Comparison of ENCODE assay signal across 17 cellular contexts in the genomic region with DNA sequence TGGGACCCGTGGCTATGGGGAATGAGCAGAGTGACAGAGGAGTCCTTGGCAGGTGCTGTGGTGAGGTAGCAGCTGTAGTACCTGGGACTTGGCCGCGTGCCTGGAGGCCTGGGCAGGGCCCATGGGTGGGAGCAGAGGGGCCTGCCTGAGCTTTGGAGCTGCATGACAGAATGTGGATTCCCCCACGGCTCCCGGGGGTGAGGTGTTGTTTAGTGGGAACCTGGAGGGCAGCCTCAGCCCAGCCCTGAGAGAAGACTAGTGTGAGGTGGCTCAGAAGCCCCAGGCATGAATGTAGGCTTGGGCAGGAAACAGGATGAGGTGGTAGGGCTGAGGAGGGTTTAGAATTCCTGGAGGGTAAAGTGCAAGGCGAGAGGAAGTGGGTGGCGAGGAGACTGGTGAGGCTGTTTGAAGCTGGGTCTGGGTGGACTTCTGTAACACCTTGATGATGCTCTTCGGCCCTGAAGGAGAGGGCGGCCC.
A peak's percentile ranks its signal among the peaks of the same experiment; 100 is the strongest.
DNase-seq lines count a peak whose midpoint lies in the region; ATAC-seq and TF ChIP-seq lines count a peak whose summit lies in the region.
"Had no signal": no experiment of that assay in that cellular context is flagged by ENCODE, and none has a peak within 500 bp of the region (broad histone marks: within the 10 kb centered on the region; RNA-seq: fewer than 3 reads in every experiment).

No MANE protein-coding gene starts in this region.

- no peak for ATAC-seq in body of pancreas
- no peak for ATAC-seq in stimulated activated effector memory CD8-positive, alpha-beta T cell treated with anti-CD3 and anti-CD28 coated beads, Interleukin-12 subunit alpha, Interleukin-12 subunit beta, amount 100 ng/mL, for 72 hours
- ATAC-seq: lower lobe of right lung had no signal

- peaks cover 5% of the 10 kb centered on the region for H3K36me3 Mint-ChIP-seq in stimulated activated effector memory CD8-positive, alpha-beta T cell treated with anti-CD3 and anti-CD28 coated beads, Interleukin-12 subunit alpha, Interleukin-12 subunit beta, amount 100 ng/mL, for 72 hours

- H3K4me1 Mint-ChIP-seq in stimulated activated effector memory CD8-positive, alpha-beta T cell treated with anti-CD3 and anti-CD28 coated beads, Interleukin-12 subunit alpha, Interleukin-12 subunit beta, amount 100 ng/mL, for 72 hours = peaks cover 37% of the 10 kb centered on the region

- TF ChIP-seq POLR2A in body of pancreas (IDR thresholded peaks at IDR 0.05) (no peak), spleen (IDR thresholded peaks at IDR 0.05) (no peak)

- no peak overlapping the region for H3K4me3 Mint-ChIP-seq in stimulated activated effector memory CD8-positive, alpha-beta T cell treated with anti-CD3 and anti-CD28 coated beads, Interleukin-12 subunit alpha, Interleukin-12 subunit beta, amount 100 ng/mL, for 72 hours

- H3K9me3 ChIP-seq in body of pancreas = no peaks in the 10 kb centered on the region
- H3K9me3 ChIP-seq in spleen = no peaks in the 10 kb centered on the region
- H3K9me3 ChIP-seq: lower lobe of right lung had no signal

- intact Hi-C loops in body of pancreas (cut with DNase I) (no loop called here), spleen (cut with DNase I; ENCODE audit: low total_unique reads) (no loop called here)

- H3K27ac ChIP-seq in body of pancreas (no peak overlapping the region), spleen (no peak overlapping the region)
- H3K27ac ChIP-seq: epithelial cell of prostate, lower lobe of right lung, RWPE1 had no signal

- 55 to 66% methylated on average over 9 of the region's 9 CpGs for WGBS in body of pancreas, 2 donors
- WGBS in spleen, 5 donors = 78 to 84% (median 81%) methylated on average over 9 of the region's 9 CpGs

- no peak for TF ChIP-seq CTCF in body of pancreas (IDR thresholded peaks at IDR 0.05)
- no peak for TF ChIP-seq CTCF in spleen (IDR thresholded peaks at IDR 0.05 in 8 of 11, conservative IDR thresholded peaks at IDR 0.05 in 3 of 11)

- peak overlapping the region; percentile 23 for H3K27ac Mint-ChIP-seq in stimulated activated effector memory CD8-positive, alpha-beta T cell treated with anti-CD3 and anti-CD28 coated beads, Interleukin-12 subunit alpha, Interleukin-12 subunit beta, amount 100 ng/mL, for 72 hours

- no peaks in the 10 kb centered on the region for H3K36me3 ChIP-seq in body of pancreas (replicated peaks in 1 of 2; ENCODE audit: insufficient read depth in 1 of 2, low read depth in 2 of 2)
- no peaks in the 10 kb centered on the region for H3K36me3 ChIP-seq in spleen
- H3K36me3 ChIP-seq: lower lobe of right lung had no signal

- no peaks in the 10 kb centered on the region for H3K9me3 Mint-ChIP-seq in stimulated activated effector memory CD8-positive, alpha-beta T cell treated with anti-CD3 and anti-CD28 coated beads, Interleukin-12 subunit alpha, Interleukin-12 subunit beta, amount 100 ng/mL, for 72 hours

- H3K4me3 ChIP-seq in body of pancreas (no peak overlapping the region), spleen (no peak overlapping the region)
- H3K4me3 ChIP-seq: lower lobe of right lung had no signal

- H3K4me1 ChIP-seq in body of pancreas (peaks cover 6% of the 10 kb centered on the region), spleen (peaks cover 0 to 29% (median 16%) of the 10 kb centered on the region in 6 donors)
- H3K4me1 ChIP-seq: lower lobe of right lung had no signal

- peak; percentile 67 for DNase-seq in NCI-H2107 treated with DMSO at 0.1 percent for 48 hours (lab: John Stamatoyannopoulos, UW; ENCODE audit: unreplicated experiment)
- no peak for DNase-seq in NCI-H2107 (lab: John Stamatoyannopoulos, UW)
- peak; percentile 87 for DNase-seq in NCI-H2029 treated with DMSO at 0.1 percent for 48 hours (lab: John Stamatoyannopoulos, UW)
- peak in 3 of 4 donors; percentile 22 to 46 (median 28) for DNase-seq in body of pancreas
- no peak for DNase-seq in stimulated activated effector memory CD8-positive, alpha-beta T cell treated with anti-CD3 and anti-CD28 coated beads, Interleukin-12 subunit alpha, Interleukin-12 subunit beta, amount 100 ng/mL, for 72 hours (ENCODE audit: low spot score in 2 of 2)
- no peak for DNase-seq in cerebellum (ENCODE audit: low spot score)
- DNase-seq in DMS53 treated with DMSO at 0.1 percent for 48 hours (lab: John Stamatoyannopoulos, UW; ENCODE audit: unreplicated experiment) = no peak
- no peak for DNase-seq in spleen
- DNase-seq: activated gamma-delta T cell treated with Interleukin-2 at 50 U/mL for 16 hours; Calu3; central memory CD4-positive, alpha-beta T cell; Kasumi-1; lower lobe of right lung; NCI-H524 treated with DMSO at 0.1 percent for 48 hours; stimulated activated CD4-positive, alpha-beta T cell treated with anti-CD3 and anti-CD28 coated beads, Interleukin-15, amount 100 ng/mL, for 24 hours had no signal

- H3K27me3 ChIP-seq in body of pancreas (no peaks in the 10 kb centered on the region), spleen (replicated peaks in 1 of 7) (no peaks in the 10 kb centered on the region)

Comparison
In these comparisons a context has a peak if more than half of its experiments do, and no peak if none do; other contexts are left out.
1. DNase-seq: peak in NCI-H2107 treated with DMSO at 0.1 percent for 48 hours (single experiment), NCI-H2029 treated with DMSO at 0.1 percent for 48 hours (single experiment) and body of pancreas (3 of 4); none in NCI-H2107 (single experiment), stimulated activated effector memory CD8-positive, alpha-beta T cell treated with anti-CD3 and anti-CD28 coated beads, Interleukin-12 subunit alpha, Interleukin-12 subunit beta, amount 100 ng/mL, for 72 hours (0 of 2), cerebellum (single experiment), DMS53 treated with DMSO at 0.1 percent for 48 hours (single experiment) and spleen (single experiment).